Comparison of ENCODE assay signal across 15 cellular contexts in genomic region chr5:62494772-62495171, GRCh38.
A peak's percentile ranks its signal among the peaks of the same experiment; 100 is the strongest.
DNase-seq lines count a peak whose midpoint lies in the region; ATAC-seq and TF ChIP-seq lines count a peak whose summit lies in the region.
"Had no signal": no experiment of that assay in that cellular context is flagged by ENCODE, and none has a peak within 500 bp of the region (broad histone marks: within the 10 kb centered on the region; RNA-seq: fewer than 3 reads in every experiment).

No MANE protein-coding gene starts in this region.

- BruUV-seq in OCI-LY7 (replicated peaks; lab: Mats Ljungman, UMichigan): no TSS peak

- TF ChIP-seq CTCF in KMS-11 (conservative IDR thresholded peaks at IDR 0.05; ENCODE audit: low read depth, low read length) (no peak), OCI-LY7 (conservative IDR thresholded peaks at IDR 0.05; ENCODE audit: low read length) (no peak), mucosa of descending colon (IDR thresholded peaks at IDR 0.05) (no peak)

- H3K4me1 ChIP-seq in KMS-11 (ENCODE audit: low read depth, poor library complexity, severe bottlenecking) (peaks cover 32% of the 10 kb centered on the region), OCI-LY7 (ENCODE audit: insufficient read depth, low read length, poor library complexity, severe bottlenecking) (peaks cover 35% of the 10 kb centered on the region), mucosa of descending colon (ENCODE audit: low read depth) (no peaks in the 10 kb centered on the region)

- H3K4me2 ChIP-seq in KMS-11 (peak overlapping the region; percentile 11; the same call in 1 of the 2 replicates), OCI-LY7 (ENCODE audit: low read length) (peak overlapping the region; percentile 54)

- H3K9me2 ChIP-seq in OCI-LY7 (ENCODE audit: insufficient read depth, low read length): no peaks in the 10 kb centered on the region

- no peak overlapping the region for H3K27ac ChIP-seq in KMS-11
- H3K27ac ChIP-seq in OCI-LY7 (ENCODE audit: low read depth, low read length, poor library complexity, severe bottlenecking): peak overlapping the region; percentile 47
- H3K27ac ChIP-seq: HL-60 had no signal

- no peak overlapping the region for H3K9ac ChIP-seq in KMS-11

- no peak overlapping the region for H2AFZ ChIP-seq in KMS-11 (ENCODE audit: low read depth)
- H2AFZ ChIP-seq in OCI-LY7 (ENCODE audit: low read length): no peak overlapping the region

- POLR2A ChIA-PET in OCI-LY7 (lab: Charles Lee): interaction anchor here (0.5 to 1.9 kb wide), 12 partner anchors 8 to 1731 kb away, joined by 3 to 10 read pairs (median 4); partner anchors contain the start of gene DIMT1

- H3K79me2 ChIP-seq in KMS-11 (ENCODE audit: insufficient read depth, low read depth) (no peaks in the 10 kb centered on the region), OCI-LY7 (ENCODE audit: insufficient read depth, low read depth, low read length) (no peaks in the 10 kb centered on the region; the same call in 1 of the 2 replicates)

- H3K9me3 ChIP-seq in OCI-LY7 (ENCODE audit: low read length) (no peaks in the 10 kb centered on the region), mucosa of descending colon (no peaks in the 10 kb centered on the region)

- DNase-seq in SIG-M5 treated with dmso at 0.1 percent for 504 hours (lab: John Stamatoyannopoulos, UW; ENCODE audit: unreplicated experiment): peak; percentile 11
- no peak for DNase-seq in SIG-M5 (lab: John Stamatoyannopoulos, UW)
- peak; percentile 75 for DNase-seq in OCI-LY7 (ENCODE audit: low spot score)
- DNase-seq in glomerular visceral epithelial cell (ENCODE audit: extremely low spot score): no peak
- no peak for DNase-seq in mucosa of descending colon
- DNase-seq: COR-L47, GDM1, NCI-H1048, NCI-H2081, NCI-H510A, NCI-H774 had no signal

- intact Hi-C loops in OCI-LY7 (cut with micrococcal nuclease; ENCODE audit: unreplicated experiment): no loop called here
- intact Hi-C loops in mucosa of descending colon (cut with DNase I, micrococcal nuclease): no loop called here

- no peaks in the 10 kb centered on the region for H3K27me3 ChIP-seq in KMS-11 (ENCODE audit: insufficient read depth, low read depth)

- H3K36me3 ChIP-seq in KMS-11 (ENCODE audit: insufficient read depth) (peaks cover 9% of the 10 kb centered on the region; the same call in 1 of the 2 replicates), OCI-LY7 (ENCODE audit: insufficient read depth, low read length) (peaks cover 66% of the 10 kb centered on the region), mucosa of descending colon (ENCODE audit: low read depth) (no peaks in the 10 kb centered on the region)

- CTCF ChIA-PET in OCI-LY7 (lab: Charles Lee; ENCODE audit: unreplicated experiment): no interaction called here

- ATAC-seq in GM18502 (IDR thresholded peaks at IDR 0.05; ENCODE audit: poor library complexity, unreplicated experiment): no peak
- no peak for ATAC-seq in mucosa of descending colon
- ATAC-seq: Panc1 had no signal

- H4K20me1 ChIP-seq in KMS-11 (ENCODE audit: insufficient read depth): no peaks in the 10 kb centered on the region
- no peaks in the 10 kb centered on the region for H4K20me1 ChIP-seq in OCI-LY7 (ENCODE audit: insufficient read depth, low read length)

- no peak overlapping the region for H3K4me3 ChIP-seq in KMS-11 (IDR thresholded peaks at IDR 0.05; ENCODE audit: insufficient read depth, low read depth, low read length)
- peak overlapping the region; percentile 25 for H3K4me3 ChIP-seq in OCI-LY7 (ENCODE audit: low read depth, low read length, poor library complexity, severe bottlenecking)
- H3K4me3 ChIP-seq in mucosa of descending colon: no peak overlapping the region

Comparison
In these comparisons a context has a peak if more than half of its experiments do, and no peak if none do; other contexts are left out.
1. DNase-seq: peak in SIG-M5 treated with dmso at 0.1 percent for 504 hours (single experiment) and OCI-LY7 (single experiment); none in SIG-M5 (single experiment), glomerular visceral epithelial cell (single experiment) and mucosa of descending colon (0 of 3).